ENCODE assay signal across 10 cellular contexts in the genomic region with DNA sequence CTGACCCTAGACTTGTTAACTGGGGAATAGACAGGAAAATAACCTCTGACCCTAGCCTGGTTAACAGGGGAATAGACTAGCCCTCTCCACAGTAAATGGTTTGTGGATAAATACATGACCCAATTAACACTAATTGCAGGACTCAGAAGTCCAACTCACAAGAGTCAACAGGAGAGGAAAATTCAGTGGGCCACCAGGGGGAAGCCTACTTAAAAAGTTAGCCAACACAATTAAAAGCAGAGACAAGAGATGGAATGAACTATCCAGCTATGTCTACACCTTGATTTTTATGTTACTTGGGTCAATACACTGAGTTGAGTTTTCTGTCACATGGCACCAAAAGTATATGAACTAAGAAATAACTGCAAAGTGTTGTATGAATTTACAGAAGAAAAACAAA.
DNase-seq lines count a peak whose midpoint lies in the region; ATAC-seq and TF ChIP-seq lines count a peak whose summit lies in the region.
"Had no signal": no experiment of that assay in that cellular context is flagged by ENCODE, and none has a peak within 500 bp of the region (broad histone marks: within the 10 kb centered on the region; RNA-seq: fewer than 3 reads in every experiment).

No MANE protein-coding gene starts in this region.

- H3K36me3 ChIP-seq in mammary epithelial cell (ENCODE audit: insufficient read depth, low read length) (no peaks in the 10 kb centered on the region), mucosa of descending colon (ENCODE audit: low read depth) (no peaks in the 10 kb centered on the region), tibial nerve (no peaks in the 10 kb centered on the region)
- H3K36me3 ChIP-seq: SJSA1 had no signal

- ATAC-seq in HG02623 (IDR thresholded peaks at IDR 0.05; ENCODE audit: unreplicated experiment): peak; percentile 80
- peak; percentile 43 for ATAC-seq in mucosa of descending colon
- ATAC-seq: right cardiac atrium had no signal

- H3K27ac ChIP-seq in mammary epithelial cell (ENCODE audit: insufficient read depth, low read depth, low read length): no peak overlapping the region
- H3K27ac ChIP-seq in tibial nerve: no peak overlapping the region
- H3K27ac ChIP-seq: SJSA1 had no signal

- H3K4me1 ChIP-seq in mammary epithelial cell (ENCODE audit: insufficient read depth, low read length) (peaks cover 10% of the 10 kb centered on the region), mucosa of descending colon (ENCODE audit: low read depth) (peaks cover 7% of the 10 kb centered on the region), tibial nerve (no peaks in the 10 kb centered on the region)
- H3K4me1 ChIP-seq: SJSA1 had no signal

- H3K4me3 ChIP-seq in mammary epithelial cell (replicated peaks in 1 of 3; ENCODE audit: insufficient read depth in 1 of 3, low read depth in 2 of 3, low read length in 3 of 3) (no peak overlapping the region), mucosa of descending colon (no peak overlapping the region), tibial nerve (no peak overlapping the region)
- H3K4me3 ChIP-seq: SJSA1 had no signal

- intact Hi-C loops in mammary epithelial cell (cut with micrococcal nuclease) (loop anchor here (1.0 to 10.0 kb wide), 2 partner anchors 162 to 437 kb away; no protein-coding TSS in a partner anchor), mucosa of descending colon (cut with DNase I, micrococcal nuclease) (no loop called here)

- TF ChIP-seq CTCF in GM10248 (IDR thresholded peaks at IDR 0.05; ENCODE audit: control extremely low read depth, extremely low read depth, low read depth, missing control alignments) (peak; percentile 39), mammary epithelial cell (conservative IDR thresholded peaks at IDR 0.05 in 1 of 2, IDR thresholded peaks at IDR 0.05 in 1 of 2; ENCODE audit: extremely low read depth in 1 of 2, insufficient read depth in 1 of 2, low read depth in 1 of 2, low read length in 2 of 2) (peak; percentile 25 to 45), mucosa of descending colon (IDR thresholded peaks at IDR 0.05) (no peak), tibial nerve (IDR thresholded peaks at IDR 0.05) (peak in 4 of 5 experiments; percentile 17 to 24 (median 22))

- TF ChIP-seq POLR2A in tibial nerve (IDR thresholded peaks at IDR 0.05): no peak

- CTCF ChIA-PET in GM10248 (lab: Yijun Ruan, JAX): interaction anchor here (0.8 to 3.4 kb wide), 19 partner anchors 9 to 569 kb away, joined by 3 to 53 read pairs (median 3); a partner anchor contains a TSS
- CTCF ChIA-PET in mammary epithelial cell (lab: Charles Lee; ENCODE audit: low non-redundant PET): interaction anchor here (1.6 kb wide), 1 partner anchor 162 kb away, joined by 11 read pairs; no protein-coding TSS in a partner anchor

- H3K9me3 ChIP-seq in mammary epithelial cell (replicated peaks; ENCODE audit: insufficient read depth, low read length) (no peaks in the 10 kb centered on the region), mucosa of descending colon (no peaks in the 10 kb centered on the region), tibial nerve (no peaks in the 10 kb centered on the region)
- H3K9me3 ChIP-seq: SJSA1 had no signal

- H4K20me1 ChIP-seq in mammary epithelial cell (ENCODE audit: insufficient read depth, low read length): no peaks in the 10 kb centered on the region

- no peak overlapping the region for H2AFZ ChIP-seq in mammary epithelial cell (ENCODE audit: low read depth, low read length)

- no peaks in the 10 kb centered on the region for H3K79me2 ChIP-seq in mammary epithelial cell (ENCODE audit: insufficient read depth, low read length)

- in situ Hi-C loops in mammary epithelial cell (cut with MboI; ENCODE audit: low sequenced_read_pairs in 2 of 2): no loop called here

- TF ChIP-seq EP300 in tibial nerve (IDR thresholded peaks at IDR 0.05): no peak

- H3K27me3 ChIP-seq in mammary epithelial cell (ENCODE audit: insufficient read depth, low read length): no peaks in the 10 kb centered on the region
- H3K27me3 ChIP-seq in tibial nerve: no peaks in the 10 kb centered on the region
- H3K27me3 ChIP-seq: SJSA1 had no signal

- BruUV-seq in mammary epithelial cell (replicated peaks; lab: Mats Ljungman, UMichigan): no TSS peak

- H3K9ac ChIP-seq in mammary epithelial cell (ENCODE audit: insufficient read depth, low read length): no peak overlapping the region

- DNase-seq in GM10248 (ENCODE audit: extremely low spot score) (peak; percentile 26), T-helper 1 cell (peak; percentile 12 to 58 (median 49)), mammary epithelial cell (peak; percentile 26), mucosa of descending colon (peak in 2 of 3 donors; percentile 36 to 82), tibial nerve (ENCODE audit: low spot score in 2 of 2) (peak; percentile 25 to 52), NCI-H2081 treated with DMSO at 0.1 percent for 48 hours (lab: John Stamatoyannopoulos, UW) (no peak), KG1 (lab: John Stamatoyannopoulos, UW) (no peak)

- dilution Hi-C loops in mammary epithelial cell (cut with HindIII; ENCODE audit: low sequenced_read_pairs): no loop called here

- POLR2A ChIA-PET in GM10248 (lab: Yijun Ruan, JAX): no interaction called here

- no peak overlapping the region for H3K4me2 ChIP-seq in mammary epithelial cell (ENCODE audit: insufficient read depth, low read depth, low read length)

Comparison
In these comparisons a context has a peak if more than half of its experiments do, and no peak if none do; other contexts are left out.
1. DNase-seq: peak in GM10248 (single experiment), T-helper 1 cell (5 of 5), mammary epithelial cell (single experiment), mucosa of descending colon (2 of 3) and tibial nerve (2 of 2); none in NCI-H2081 treated with DMSO at 0.1 percent for 48 hours (single experiment) and KG1 (single experiment).